In the genomic region with DNA sequence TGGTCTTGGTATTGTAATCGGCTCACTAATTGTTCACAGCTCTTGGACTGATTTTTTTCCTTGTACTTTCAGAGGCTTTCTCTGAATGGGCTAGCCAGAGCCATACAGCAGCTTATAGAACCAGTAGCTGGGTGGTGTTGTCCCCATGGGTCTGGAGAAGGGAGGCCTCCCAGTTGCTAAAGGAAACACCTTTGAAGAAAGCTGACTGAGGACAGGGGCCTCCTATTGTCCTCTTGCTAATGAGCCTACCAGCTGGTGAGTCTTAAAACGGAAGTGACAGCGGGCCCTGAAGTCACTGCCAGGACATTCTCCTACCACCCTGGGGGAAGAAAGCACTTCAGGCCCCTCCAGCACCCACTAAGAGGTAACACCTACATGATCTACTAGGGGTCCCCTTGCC, we compare ENCODE assay signal across 19 cellular contexts. TPM values are rescaled to one million over a fixed set of nuclear protein-coding genes. Genes with fewer than 3 reads are reported as not detected.
A peak's percentile ranks its signal among the peaks of the same experiment; 100 is the strongest.
DNase-seq lines count a peak whose midpoint lies in the region; ATAC-seq and TF ChIP-seq lines count a peak whose summit lies in the region.
"Had no signal": no experiment of that assay in that cellular context is flagged by ENCODE, and none has a peak within 500 bp of the region (broad histone marks: within the 10 kb centered on the region; RNA-seq: fewer than 3 reads in every experiment).

No MANE protein-coding gene starts in this region.

- peak; percentile 49 to 89 (median 54) for ATAC-seq in heart left ventricle
- peak in 2 of 4 donors; percentile 38 to 50 for ATAC-seq in psoas muscle
- ATAC-seq: activated CD8-positive, alpha-beta T cell treated with anti-CD3 and anti-CD28 coated beads, Interleukin-2, amount 10 ng/mL, durations not matched to agents 7 days and 5 days; activated T-helper 17 cell treated with anti-CD3 and anti-CD28 coated beads, Interleukin-2, amount 50 U/mL, for 72 hours had no signal

- TF ChIP-seq CTCF in heart left ventricle (IDR thresholded peaks at IDR 0.05) (peak in 1 of 12 donors; percentile 24), psoas muscle (IDR thresholded peaks at IDR 0.05) (no peak), breast epithelium (IDR thresholded peaks at IDR 0.05) (no peak)

- 50 to 71% (median 64%) methylated on average over 3 of the region's 3 CpGs for WGBS in heart left ventricle, 4 donors
- WGBS in psoas muscle, 3 donors, result 69 to 73% (median 71%) methylated on average over 3 of the region's 3 CpGs

- H3K9ac ChIP-seq in SK-N-MC (ENCODE audit: insufficient read length), result no peak overlapping the region

- H3K27me3 ChIP-seq in heart left ventricle (no peaks in the 10 kb centered on the region), psoas muscle (ENCODE audit: insufficient read depth in 3 of 3, low read length in 2 of 3) (no peaks in the 10 kb centered on the region), breast epithelium (no peaks in the 10 kb centered on the region)
- H3K27me3 ChIP-seq: suprapubic skin had no signal

- TF ChIP-seq POLR2A in heart left ventricle (IDR thresholded peaks at IDR 0.05), result no peak
- TF ChIP-seq POLR2A in breast epithelium (IDR thresholded peaks at IDR 0.05), result no peak

- H3K27ac ChIP-seq in SK-N-MC (0 out of 2 replicates have a peak overlapping the region, but pooled peaks have one; percentile 30), heart left ventricle (peak overlapping the region in 11 of 12 donors; percentile 36 to 73 (median 64)), psoas muscle (peak overlapping the region; percentile 60), breast epithelium (peak overlapping the region in 1 of 2 donors; percentile 32)
- H3K27ac ChIP-seq: suprapubic skin, WERI-Rb-1 had no signal

- H3K9me3 ChIP-seq in SK-N-MC (ENCODE audit: low read depth, low read length) (no peaks in the 10 kb centered on the region), heart left ventricle (no peaks in the 10 kb centered on the region), psoas muscle (no peaks in the 10 kb centered on the region), breast epithelium (no peaks in the 10 kb centered on the region)
- H3K9me3 ChIP-seq: suprapubic skin had no signal

- intact Hi-C loops in heart left ventricle (cut with DNase I) (no loop called here), psoas muscle (cut with DNase I) (no loop called here), breast epithelium (cut with DNase I; ENCODE audit: low total_unique reads) (loop anchor here (10.0 kb wide), 1 partner anchor 67 kb away; the partner anchor contains the start of gene FADS1)

- H3K36me3 ChIP-seq in SK-N-MC (ENCODE audit: insufficient read depth, low read length) (no peaks in the 10 kb centered on the region), heart left ventricle (peaks cover 0 to 36% (median 21%) of the 10 kb centered on the region in 9 donors), psoas muscle (ENCODE audit: insufficient read depth in 1 of 2, low read depth in 1 of 2) (peaks cover 10 to 41% of the 10 kb centered on the region in 2 donors), breast epithelium (no peaks in the 10 kb centered on the region)
- H3K36me3 ChIP-seq: suprapubic skin, WERI-Rb-1 had no signal

- DNase-seq in ELF-1 (ENCODE audit: low read depth, low spot score) (peak; percentile 62), SK-N-MC (ENCODE audit: low read depth, low spot score) (no peak), heart left ventricle (peak in 2 of 5 donors; percentile 45 to 53), psoas muscle (no peak), medulla oblongata (ENCODE audit: extremely low spot score) (no peak), NCI-H2171 (lab: John Stamatoyannopoulos, UW) (no peak), breast epithelium (ENCODE audit: low spot score in 2 of 2) (no peak)
- DNase-seq in stimulated activated CD4-positive, alpha-beta T cell treated with anti-CD3 and anti-CD28 coated beads, Interleukin-15, amount 100 ng/mL, for 24 hours, result no peak
- DNase-seq: activated CD8-positive, alpha-beta T cell treated with anti-CD3 and anti-CD28 coated beads, Interleukin-2, amount 10 ng/mL, durations not matched to agents 7 days and 5 days; cerebellar nuclear complex; COR-L47; KBM-7; NCI-H1092; NCI-H82; stimulated activated CD4-positive, alpha-beta T cell treated with anti-CD3 and anti-CD28 coated beads, Interleukin-2, amount 100 ng/mL, for 24 hours; WERI-Rb-1 had no signal

- H3K4me3 ChIP-seq in SK-N-MC, result no peak overlapping the region
- H3K4me3 ChIP-seq in heart left ventricle, result no peak overlapping the region
- H3K4me3 ChIP-seq in psoas muscle, result no peak overlapping the region
- H3K4me3 ChIP-seq in breast epithelium, result no peak overlapping the region
- H3K4me3 ChIP-seq: lung, suprapubic skin had no signal

- peaks cover 3 to 67% (median 34%) of the 10 kb centered on the region in 12 donors for H3K4me1 ChIP-seq in heart left ventricle
- no peaks in the 10 kb centered on the region for H3K4me1 ChIP-seq in psoas muscle
- no peaks in the 10 kb centered on the region for H3K4me1 ChIP-seq in breast epithelium
- H3K4me1 ChIP-seq: suprapubic skin had no signal

RNA-seq across cellular contexts. Expression of gene FADS3, which starts 9.9 kb away (rescaled TPM):
- total RNA-seq in heart left ventricle (100 to 1,000 TPM in 3 of 9 donors, 10 to 100 TPM in 6; 53.2 to 147 (median 79.6) TPM), psoas muscle (100 to 1,000 TPM in 1 of 4 donors, 10 to 100 TPM in 3; 49.3 to 247 (median 57.9) TPM), breast epithelium (100 to 1,000 TPM in 2 of 3 donors, 10 to 100 TPM in 1; 38.8 to 156 (median 112) TPM)
- polyA plus RNA-seq in heart left ventricle (100 to 1,000 TPM in 1 of 2 donors, 10 to 100 TPM in 1; 65.6 to 237 TPM), psoas muscle (100 to 1,000 TPM in 1 of 3 donors, 10 to 100 TPM in 2; 26.5 to 392 (median 50.9) TPM)

RNA-seq across cellular contexts. Expression of gene RAB3IL1, which starts 36.0 kb away (rescaled TPM):
- 10 to 100 TPM in 3 of 9 donors, 1 to 10 TPM in 6; 4.7 to 22.0 (median 7.7) TPM for total RNA-seq in heart left ventricle
- polyA plus RNA-seq in heart left ventricle, result 1 to 10 TPM; 6.0 to 7.5 TPM
- 1 to 10 TPM; 4.9 to 5.9 (median 4.9) TPM for total RNA-seq in psoas muscle
- 1 to 10 TPM; 1.7 to 5.1 (median 3.5) TPM for polyA plus RNA-seq in psoas muscle
- total RNA-seq in breast epithelium, result 10 to 100 TPM; 11.7 to 27.9 (median 22.6) TPM
- total RNA-seq: activated CD8-positive, alpha-beta T cell treated with anti-CD3 and anti-CD28 coated beads, Interleukin-2, amount 10 ng/mL, durations not matched to agents 7 days and 5 days; activated T-helper 17 cell treated with anti-CD3 and anti-CD28 coated beads, Interleukin-2, amount 50 U/mL, for 72 hours had no signal

RNA-seq across cellular contexts. Expression of gene FADS2, which starts 53.3 kb away (rescaled TPM):
- 10 to 100 TPM in 8 of 9 donors, 1 to 10 TPM in 1; 2.6 to 38.2 (median 19.2) TPM for total RNA-seq in heart left ventricle
- polyA plus RNA-seq in heart left ventricle, result 10 to 100 TPM; 13.8 to 43.6 TPM
- total RNA-seq in psoas muscle, result 1 to 10 TPM; 3.3 to 8.4 (median 6.0) TPM
- polyA plus RNA-seq in psoas muscle, result 1 to 10 TPM; 2.2 to 5.5 (median 3.6) TPM
- 10 to 100 TPM in 1 of 3 donors, 1 to 10 TPM in 2; 5.6 to 35.8 (median 7.5) TPM for total RNA-seq in breast epithelium
